In genomic region chr16:89587676-89588075, GRCh38 we compare ENCODE assay signal across 3 cellular contexts. TPM values are rescaled to one million over a fixed set of nuclear protein-coding genes. Genes with fewer than 3 reads are reported as not detected.
"Had no signal": no experiment of that assay in that cellular context is flagged by ENCODE, and none has a peak within 500 bp of the region (broad histone marks: within the 10 kb centered on the region; RNA-seq: fewer than 3 reads in every experiment).

No MANE protein-coding gene starts in this region.

RNA-seq across cellular contexts. Expression of gene DPEP1, which starts 25.8 kb away (rescaled TPM):
- total RNA-seq: GM23248, H4, HFFc6 had no signal
